In the genomic region with DNA sequence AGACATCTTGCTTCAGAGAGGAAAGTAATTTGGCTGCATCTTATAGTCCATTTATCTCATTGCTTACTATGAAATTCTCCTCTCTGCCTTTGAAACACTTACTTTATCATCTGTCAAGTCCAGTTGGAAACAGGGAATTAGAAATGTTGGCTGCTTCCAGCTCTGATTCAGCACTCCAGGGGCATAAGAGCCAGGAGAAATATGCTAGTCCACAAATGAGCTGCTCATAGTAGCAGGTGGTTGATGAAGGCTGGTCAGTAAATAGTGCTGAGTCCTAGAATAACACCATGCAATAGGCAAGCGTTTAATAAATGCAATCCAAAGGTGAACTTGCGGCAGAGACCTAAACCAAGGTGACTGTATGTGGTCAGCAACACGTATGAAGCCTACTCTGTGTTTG, we compare ENCODE assay signal across 21 cellular contexts.
"Had no signal": no experiment of that assay in that cellular context is flagged by ENCODE, and none has a peak within 500 bp of the region (broad histone marks: within the 10 kb centered on the region; RNA-seq: fewer than 3 reads in every experiment).

No MANE protein-coding gene starts in this region.

- H3K27me3 ChIP-seq: gastrocnemius medialis, heart right ventricle, neutrophil, ovary, right atrium auricular region, sigmoid colon, stomach, vagina had no signal

- H3K36me3 ChIP-seq: gastrocnemius medialis, heart right ventricle, neutrophil, ovary, right atrium auricular region, sigmoid colon, stomach, vagina had no signal

- FAIRE-seq: islet of Langerhans, small intestine had no signal

- H3K27ac ChIP-seq: coronary artery, gastrocnemius medialis, heart right ventricle, neutrophil, ovary, right atrium auricular region, sigmoid colon, stomach, vagina had no signal

- H3K4me1 ChIP-seq: vagina had no signal

- H3K4me3 ChIP-seq: coronary artery, gastrocnemius medialis, heart right ventricle, ovary, right atrium auricular region, sigmoid colon, stomach, vagina had no signal

- H3K9me3 ChIP-seq: gastrocnemius medialis, heart right ventricle, neutrophil, ovary, right atrium auricular region, sigmoid colon, stomach, vagina had no signal

- DNase-seq: effector CD4-positive, alpha-beta T cell; gastrocnemius medialis; heart right ventricle; hypothalamus; kidney glomerular epithelial cell; mesendoderm; naive thymus-derived CD4-positive, alpha-beta T cell; ovary; sigmoid colon; small intestine; stimulated activated CD4-positive, alpha-beta T cell treated with anti-CD3 and anti-CD28 coated beads, Interleukin-12 subunit alpha, Interleukin-12 subunit beta, amount 100 ng/mL, for 4 hours; stimulated activated naive CD4-positive, alpha-beta T cell; stomach; substantia nigra; trophoblast cell had no signal

- ATAC-seq: gastrocnemius medialis; left lobe of liver; naive thymus-derived CD4-positive, alpha-beta T cell had no signal
